15 cellular contexts compared by ENCODE assay signal in genomic region chr1:25322127-25322526, GRCh38. TPM values are rescaled to one million over a fixed set of nuclear protein-coding genes. Genes with fewer than 3 reads are reported as not detected.
"Had no signal": no experiment of that assay in that cellular context is flagged by ENCODE, and none has a peak within 500 bp of the region (broad histone marks: within the 10 kb centered on the region; RNA-seq: fewer than 3 reads in every experiment).

No MANE protein-coding gene starts in this region.

RNA-seq across cellular contexts. Expression of gene RHD, which starts 49.8 kb away (rescaled TPM):
- total RNA-seq: osteoblast, ovary, progenitor cell of endocrine pancreas, renal cortical epithelial cell, subcutaneous adipose tissue, thoracic aorta, thyroid gland, tibial nerve, ureter, vagina had no signal
- polyA plus RNA-seq: neural cell, ovary, psoas muscle, sigmoid colon, small intestine, stomach had no signal
